14 cellular contexts compared by ENCODE assay signal in genomic region chr4:154024097-154024496, GRCh38.
A peak's percentile ranks its signal among the peaks of the same experiment; 100 is the strongest.
DNase-seq lines count a peak whose midpoint lies in the region; ATAC-seq and TF ChIP-seq lines count a peak whose summit lies in the region.
"Had no signal": no experiment of that assay in that cellular context is flagged by ENCODE, and none has a peak within 500 bp of the region (broad histone marks: within the 10 kb centered on the region; RNA-seq: fewer than 3 reads in every experiment).

No MANE protein-coding gene starts in this region.

- H3K9ac ChIP-seq in DND-41 (ENCODE audit: low read depth, low read length) (no peak overlapping the region), GM23248 (no peak overlapping the region)

- H3K4me1 ChIP-seq in DND-41 (ENCODE audit: insufficient read depth, low read length) (no peaks in the 10 kb centered on the region), GM23248 (ENCODE audit: insufficient read depth) (no peaks in the 10 kb centered on the region), RWPE2 (ENCODE audit: insufficient read depth, poor library complexity, severe bottlenecking) (no peaks in the 10 kb centered on the region)

- in situ Hi-C loops in GM23248 (cut with MboI), result no loop called here

- H4K20me1 ChIP-seq in DND-41 (ENCODE audit: insufficient read depth, low read length) (no peaks in the 10 kb centered on the region), GM23248 (ENCODE audit: insufficient read depth) (no peaks in the 10 kb centered on the region)

- peak; percentile 31 for TF ChIP-seq CTCF in DND-41 (IDR thresholded peaks at IDR 0.05; ENCODE audit: borderline replicate concordance, extremely low read depth, low read length, poor library complexity, severe bottlenecking)
- peak; percentile 19 for TF ChIP-seq CTCF in RWPE2 (IDR thresholded peaks at IDR 0.05; ENCODE audit: poor library complexity, severe bottlenecking)
- TF ChIP-seq CTCF in fibroblast of mammary gland (conservative IDR thresholded peaks at IDR 0.05; ENCODE audit: control insufficient read depth, insufficient read depth, low read depth, low read length), result peak; percentile 9

- H3K27me3 ChIP-seq in DND-41 (ENCODE audit: insufficient read depth, low read length, poor library complexity) (no peaks in the 10 kb centered on the region), GM23248 (replicated peaks; ENCODE audit: insufficient read depth) (no peaks in the 10 kb centered on the region), RWPE2 (ENCODE audit: insufficient read depth, poor library complexity, severe bottlenecking) (no peaks in the 10 kb centered on the region)

- H3K79me2 ChIP-seq in DND-41 (ENCODE audit: insufficient read depth, low read length) (no peaks in the 10 kb centered on the region), GM23248 (ENCODE audit: insufficient read depth) (no peaks in the 10 kb centered on the region)

- H3K4me3 Mint-ChIP-seq in T-helper 2 cell treated with Interferon-gamma antibody and Interleukin-4, amounts not matched to agents 5 μg/mL and 100 μg/mL, for 36 hours, result no peak overlapping the region
- H3K4me3 Mint-ChIP-seq: CD8-positive, alpha-beta memory T cell had no signal

- ATAC-seq in DND-41 (ENCODE audit: insufficient read depth, low read depth) (peak; percentile 56; the same call in 2 of the 3 replicates), RWPE2 (ENCODE audit: low read depth) (no peak), GM18858 (IDR thresholded peaks at IDR 0.05; ENCODE audit: unreplicated experiment) (no peak)

- H3K9me2 ChIP-seq in GM23248 (ENCODE audit: insufficient read depth), result no peaks in the 10 kb centered on the region

- H3K4me2 ChIP-seq in DND-41 (ENCODE audit: insufficient read depth, low read length), result no peak overlapping the region
- H3K4me2 ChIP-seq in GM23248 (ENCODE audit: unreplicated experiment), result no peak overlapping the region
- H3K4me2 ChIP-seq: PC-9 had no signal

- H3K9me3 ChIP-seq in DND-41 (ENCODE audit: insufficient read depth, low read length, severe bottlenecking) (no peaks in the 10 kb centered on the region), GM23248 (ENCODE audit: low read depth) (no peaks in the 10 kb centered on the region), RWPE2 (ENCODE audit: severe bottlenecking) (no peaks in the 10 kb centered on the region)

- no peaks in the 10 kb centered on the region for H3K36me3 ChIP-seq in DND-41 (ENCODE audit: insufficient read depth, low read length)
- no peaks in the 10 kb centered on the region for H3K36me3 ChIP-seq in GM23248 (ENCODE audit: low read depth)
- H3K36me3 ChIP-seq in RWPE2 (ENCODE audit: low read depth), result no peaks in the 10 kb centered on the region

- H2AFZ ChIP-seq in DND-41 (ENCODE audit: low read depth, low read length) (no peak overlapping the region), GM23248 (no peak overlapping the region)
- H2AFZ ChIP-seq: PC-9 had no signal

- H3K36me3 Mint-ChIP-seq in T-helper 2 cell treated with Interferon-gamma antibody and Interleukin-4, amounts not matched to agents 5 μg/mL and 100 μg/mL, for 36 hours (ENCODE audit: low read depth), result no peaks in the 10 kb centered on the region
- H3K36me3 Mint-ChIP-seq: CD8-positive, alpha-beta memory T cell had no signal

- peaks cover 2% of the 10 kb centered on the region for H3K27me3 Mint-ChIP-seq in T-helper 2 cell treated with Interferon-gamma antibody and Interleukin-4, amounts not matched to agents 5 μg/mL and 100 μg/mL, for 36 hours (ENCODE audit: low read depth)

- no peaks in the 10 kb centered on the region for H3K9me3 Mint-ChIP-seq in T-helper 2 cell treated with Interferon-gamma antibody and Interleukin-4, amounts not matched to agents 5 μg/mL and 100 μg/mL, for 36 hours
- H3K9me3 Mint-ChIP-seq: CD8-positive, alpha-beta memory T cell had no signal

- WGBS in GM23248 (ENCODE audit: low coverage in 1 of 2, low lambda C conversion rate in 2 of 2, missing lambda C conversion rate in 2 of 2), 2 experiments, result 39 to 42% methylated on average over 5 to 6 of the region's 6 CpGs

- H3K4me1 Mint-ChIP-seq in T-helper 2 cell treated with Interferon-gamma antibody and Interleukin-4, amounts not matched to agents 5 μg/mL and 100 μg/mL, for 36 hours (ENCODE audit: low read depth), result no peaks in the 10 kb centered on the region
- H3K4me1 Mint-ChIP-seq: CD8-positive, alpha-beta memory T cell had no signal

- no peak for DNase-seq in DND-41
- peak; percentile 29 for DNase-seq in GM23248
- DNase-seq in RWPE2 (ENCODE audit: low spot score), result no peak
- no peak for DNase-seq in fibroblast of mammary gland (ENCODE audit: low read depth)
- no peak for DNase-seq in ecto neural progenitor cell (ENCODE audit: low spot score)
- DNase-seq in NCI-H1417 (lab: John Stamatoyannopoulos, UW), result no peak
- no peak for DNase-seq in T-helper 2 cell treated with Interferon-gamma antibody and Interleukin-4, amounts not matched to agents 5 μg/mL and 100 μg/mL, for 36 hours (ENCODE audit: low spot score)
- DNase-seq: activated T-cell treated with anti-CD3 and anti-CD28 coated beads, Interleukin-2, amount 50 U/mL, for 1 hour; aorta; NCI-H1092 treated with DMSO at 0.1 percent for 48 hours; PC-9 had no signal

- no peak overlapping the region for H3K4me3 ChIP-seq in DND-41 (ENCODE audit: low read depth in 1 of 2, low read length in 2 of 2)
- H3K4me3 ChIP-seq in GM23248, result no peak overlapping the region
- no peak overlapping the region for H3K4me3 ChIP-seq in RWPE2 (ENCODE audit: severe bottlenecking)
- H3K4me3 ChIP-seq in fibroblast of mammary gland (ENCODE audit: control insufficient read depth, low read depth, low read length), result no peak overlapping the region
- H3K4me3 ChIP-seq: PC-9 had no signal

- no peak overlapping the region for H3K27ac Mint-ChIP-seq in T-helper 2 cell treated with Interferon-gamma antibody and Interleukin-4, amounts not matched to agents 5 μg/mL and 100 μg/mL, for 36 hours
- H3K27ac Mint-ChIP-seq: CD8-positive, alpha-beta memory T cell had no signal

- H3F3A ChIP-seq in GM23248 (ENCODE audit: insufficient read depth), result no peaks in the 10 kb centered on the region

- H3K27ac ChIP-seq in DND-41 (ENCODE audit: low read length), result no peak overlapping the region
- H3K27ac ChIP-seq in GM23248, result no peak overlapping the region
- no peak overlapping the region for H3K27ac ChIP-seq in RWPE2 (ENCODE audit: poor library complexity, severe bottlenecking)
- H3K27ac ChIP-seq: HL-60, PC-9 had no signal
